In the genomic region with DNA sequence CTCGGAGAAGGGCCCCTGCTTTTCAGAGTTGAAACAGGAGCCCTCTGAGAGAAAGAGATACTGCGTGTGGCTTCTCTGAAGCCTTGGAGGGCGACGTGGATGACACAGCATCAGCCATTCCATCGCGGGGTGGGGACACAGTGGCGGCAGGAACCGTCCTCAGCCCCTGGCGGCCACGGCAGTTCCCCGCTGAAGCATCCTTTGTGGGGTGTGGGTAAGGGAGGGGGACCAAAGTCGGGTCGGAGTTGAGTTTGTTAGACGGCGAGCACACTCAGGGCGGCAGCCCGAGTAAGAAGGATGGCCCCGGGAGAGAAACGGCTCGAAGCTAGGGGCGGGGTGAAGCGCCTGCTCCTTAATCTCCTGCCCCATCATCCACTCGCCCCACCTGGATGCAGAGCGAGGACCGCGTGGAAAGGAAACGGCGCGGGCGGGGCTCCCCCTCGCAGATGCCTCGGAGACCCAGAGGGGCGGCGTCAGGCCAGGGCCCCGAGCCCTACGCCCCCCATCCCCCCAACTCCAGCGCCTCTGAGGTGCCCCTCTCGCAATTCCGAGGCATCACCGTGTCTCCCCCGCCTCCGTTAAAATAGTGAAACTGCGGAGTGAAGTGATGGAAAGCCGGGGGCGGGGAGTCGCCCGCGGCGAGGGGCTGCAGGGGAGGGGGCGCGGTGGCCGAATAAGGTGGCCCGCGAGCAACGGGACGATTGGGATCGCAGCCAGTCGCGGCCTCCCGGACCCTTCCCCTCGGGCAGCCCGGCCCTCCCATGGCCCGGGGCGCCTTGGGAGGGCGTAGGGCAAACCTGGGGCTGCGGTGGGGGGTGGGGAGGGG, we compare ENCODE assay signal across 8 cellular contexts. TPM values are rescaled to one million over a fixed set of nuclear protein-coding genes. Genes with fewer than 3 reads are reported as not detected.
DNase-seq lines count a peak whose midpoint lies in the region; ATAC-seq and TF ChIP-seq lines count a peak whose summit lies in the region.

No MANE protein-coding gene starts in this region.

- ATAC-seq in HG02885 (IDR thresholded peaks at IDR 0.05; ENCODE audit: poor library complexity, unreplicated experiment): peak; percentile 32

- peaks cover 6% of the 10 kb centered on the region for H3K36me3 Mint-ChIP-seq in activated naive CD4-positive, alpha-beta T cell treated with anti-CD3 and anti-CD28 coated beads, Interleukin-2, amount 10 ng/mL, durations not matched to agents 7 days and 5 days

- no peaks in the 10 kb centered on the region for H3K36me3 ChIP-seq in right atrium auricular region

- H3K27me3 Mint-ChIP-seq in activated naive CD4-positive, alpha-beta T cell treated with anti-CD3 and anti-CD28 coated beads, Interleukin-2, amount 10 ng/mL, durations not matched to agents 7 days and 5 days: peaks cover 7% of the 10 kb centered on the region

- H3K4me3 ChIP-seq in right atrium auricular region (peak overlapping the region; percentile 90 to 98), skin epidermis (peak overlapping the region; percentile 71 to 95 (median 92))

- H3K27me3 ChIP-seq in right atrium auricular region: no peaks in the 10 kb centered on the region

- no peak for TF ChIP-seq CTCF in RWPE1 (conservative IDR thresholded peaks at IDR 0.05; ENCODE audit: low read depth)
- TF ChIP-seq CTCF in right atrium auricular region (IDR thresholded peaks at IDR 0.05): peak in 1 of 2 donors; percentile 54

- POLR2A ChIA-PET in RWPE1 (lab: Yijun Ruan, JAX; ENCODE audit: low non-redundant PET): no interaction called here

- peaks cover 33% of the 10 kb centered on the region for H3K4me1 Mint-ChIP-seq in activated naive CD4-positive, alpha-beta T cell treated with anti-CD3 and anti-CD28 coated beads, Interleukin-2, amount 10 ng/mL, durations not matched to agents 7 days and 5 days

- peak; percentile 18 for DNase-seq in DMS153 (lab: John Stamatoyannopoulos, UW)
- DNase-seq in DMS153 treated with DMSO at 0.1 percent for 48 hours (lab: John Stamatoyannopoulos, UW; ENCODE audit: unreplicated experiment): no peak
- DNase-seq in RWPE1 (ENCODE audit: low spot score): peak; percentile 27
- peak; percentile 76 for DNase-seq in activated naive CD4-positive, alpha-beta T cell treated with anti-CD3 and anti-CD28 coated beads, Interleukin-2, amount 10 ng/mL, durations not matched to agents 7 days and 5 days
- no peak for DNase-seq in right atrium auricular region (ENCODE audit: low spot score)
- DNase-seq in COLO829 (ENCODE audit: low spot score): no peak

- H3K27ac ChIP-seq in RWPE1 (peak overlapping the region; percentile 90), right atrium auricular region (peak overlapping the region; percentile 97 to 98), skin epidermis (peak overlapping the region; percentile 74 to 99 (median 96))

- peaks cover 0 to 34% of the 10 kb centered on the region in 2 donors for H3K4me1 ChIP-seq in right atrium auricular region

- peak overlapping the region; percentile 86 for H3K4me3 Mint-ChIP-seq in activated naive CD4-positive, alpha-beta T cell treated with anti-CD3 and anti-CD28 coated beads, Interleukin-2, amount 10 ng/mL, durations not matched to agents 7 days and 5 days

- CTCF ChIA-PET in RWPE1 (lab: Yijun Ruan, JAX): interaction anchor here (0.6 to 1.0 kb wide), 6 partner anchors 9 to 1876 kb away, joined by 3 to 4 read pairs (median 4); no protein-coding TSS in a partner anchor
- CTCF ChIA-PET in activated naive CD4-positive, alpha-beta T cell treated with anti-CD3 and anti-CD28 coated beads, Interleukin-2, amount 10 ng/mL, durations not matched to agents 7 days and 5 days (lab: Charles Lee): interaction anchor here (1.1 to 1.5 kb wide), 3 partner anchors 10 to 47 kb away, joined by 3 to 5 read pairs (median 4); no protein-coding TSS in a partner anchor

- H3K9me3 Mint-ChIP-seq in activated naive CD4-positive, alpha-beta T cell treated with anti-CD3 and anti-CD28 coated beads, Interleukin-2, amount 10 ng/mL, durations not matched to agents 7 days and 5 days: no peaks in the 10 kb centered on the region

- H3K27ac Mint-ChIP-seq in activated naive CD4-positive, alpha-beta T cell treated with anti-CD3 and anti-CD28 coated beads, Interleukin-2, amount 10 ng/mL, durations not matched to agents 7 days and 5 days: peak overlapping the region; percentile 80

- H3K9me3 ChIP-seq in right atrium auricular region: no peaks in the 10 kb centered on the region

RNA-seq across cellular contexts. Expression of a gene that starts 0.8 kb away (rescaled TPM):
- 10 to 100 TPM; 25.5 to 30.3 TPM for total RNA-seq in right atrium auricular region

Comparison
In these comparisons a context has a peak if more than half of its experiments do, and no peak if none do; other contexts are left out.
1. DNase-seq: peak in DMS153 (single experiment), RWPE1 (single experiment) and activated naive CD4-positive, alpha-beta T cell treated with anti-CD3 and anti-CD28 coated beads, Interleukin-2, amount 10 ng/mL, durations not matched to agents 7 days and 5 days (single experiment); none in DMS153 treated with DMSO at 0.1 percent for 48 hours (single experiment), right atrium auricular region (single experiment) and COLO829 (single experiment).
2. Peak in every context shown above with its lines, with median percentiles within 50 percentile points of each other: H3K27ac ChIP-seq.